In genomic region chr12:1605129-1606020, GRCh38 we compare ENCODE assay signal across 1 cellular context.
TF ChIP-seq lines count a peak whose summit lies in the region.

No MANE protein-coding gene starts in this region.

TF ChIP-seq in K562, 482 proteins besides CTCF, POLR2A, EP300 and RAD21 (continued from another document and continues in another):
- no peak for TF ChIP-seq HCFC1 (IDR thresholded peaks at IDR 0.05; ENCODE audit: low read depth, low read length)
- TF ChIP-seq, protein P1, sequence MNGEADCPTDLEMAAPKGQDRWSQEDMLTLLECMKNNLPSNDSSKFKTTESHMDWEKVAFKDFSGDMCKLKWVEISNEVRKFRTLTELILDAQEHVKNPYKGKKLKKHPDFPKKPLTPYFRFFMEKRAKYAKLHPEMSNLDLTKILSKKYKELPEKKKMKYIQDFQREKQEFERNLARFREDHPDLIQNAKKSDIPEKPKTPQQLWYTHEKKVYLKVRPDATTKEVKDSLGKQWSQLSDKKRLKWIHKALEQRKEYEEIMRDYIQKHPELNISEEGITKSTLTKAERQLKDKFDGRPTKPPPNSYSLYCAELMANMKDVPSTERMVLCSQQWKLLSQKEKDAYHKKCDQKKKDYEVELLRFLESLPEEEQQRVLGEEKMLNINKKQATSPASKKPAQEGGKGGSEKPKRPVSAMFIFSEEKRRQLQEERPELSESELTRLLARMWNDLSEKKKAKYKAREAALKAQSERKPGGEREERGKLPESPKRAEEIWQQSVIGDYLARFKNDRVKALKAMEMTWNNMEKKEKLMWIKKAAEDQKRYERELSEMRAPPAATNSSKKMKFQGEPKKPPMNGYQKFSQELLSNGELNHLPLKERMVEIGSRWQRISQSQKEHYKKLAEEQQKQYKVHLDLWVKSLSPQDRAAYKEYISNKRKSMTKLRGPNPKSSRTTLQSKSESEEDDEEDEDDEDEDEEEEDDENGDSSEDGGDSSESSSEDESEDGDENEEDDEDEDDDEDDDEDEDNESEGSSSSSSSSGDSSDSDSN (IDR thresholded peaks at IDR 0.05; ENCODE audit: borderline replicate concordance in 1 of 2, low read depth in 2 of 2, low read length in 2 of 2) = no peak; a peak in 1 of 4 replicates
- peak in 1 of 2 experiments; percentile 83; a peak in 2 of 4 replicates for TF ChIP-seq HDAC1 (IDR thresholded peaks at IDR 0.05)
- TF ChIP-seq PCBP2 (IDR thresholded peaks at IDR 0.05; ENCODE audit: low read depth, low read length, poor library complexity, severe bottlenecking) = no peak
- no peak for TF ChIP-seq POLR2AphosphoS5 (IDR thresholded peaks at IDR 0.05; ENCODE audit: control insufficient read depth, insufficient read depth, low read depth, low read length)
- no peak; the same call in 1 of the 2 replicates for TF ChIP-seq SMARCC2 (IDR thresholded peaks at IDR 0.05; ENCODE audit: low read depth)
- TF ChIP-seq ZNF165 (CRISPR knock-in tag; IDR thresholded peaks at IDR 0.05; ENCODE audit: borderline replicate concordance) = no peak
- peak in 1 of 2 experiments; percentile 19; a peak in 2 of 4 replicates for TF ChIP-seq FOXK2 (conservative IDR thresholded peaks at IDR 0.05 in 1 of 2, IDR thresholded peaks at IDR 0.05 in 1 of 2; ENCODE audit: low read depth in 2 of 2)
- TF ChIP-seq LCOR (CRISPR knock-in tag; IDR thresholded peaks at IDR 0.05) = no peak
- peak in 1 of 2 experiments; percentile 32; a peak in 1 of 4 replicates for TF ChIP-seq RCOR1 (IDR thresholded peaks at IDR 0.05; ENCODE audit: borderline replicate concordance in 1 of 2, low read depth in 2 of 2, low read length in 2 of 2)
- TF ChIP-seq, protein P2, sequence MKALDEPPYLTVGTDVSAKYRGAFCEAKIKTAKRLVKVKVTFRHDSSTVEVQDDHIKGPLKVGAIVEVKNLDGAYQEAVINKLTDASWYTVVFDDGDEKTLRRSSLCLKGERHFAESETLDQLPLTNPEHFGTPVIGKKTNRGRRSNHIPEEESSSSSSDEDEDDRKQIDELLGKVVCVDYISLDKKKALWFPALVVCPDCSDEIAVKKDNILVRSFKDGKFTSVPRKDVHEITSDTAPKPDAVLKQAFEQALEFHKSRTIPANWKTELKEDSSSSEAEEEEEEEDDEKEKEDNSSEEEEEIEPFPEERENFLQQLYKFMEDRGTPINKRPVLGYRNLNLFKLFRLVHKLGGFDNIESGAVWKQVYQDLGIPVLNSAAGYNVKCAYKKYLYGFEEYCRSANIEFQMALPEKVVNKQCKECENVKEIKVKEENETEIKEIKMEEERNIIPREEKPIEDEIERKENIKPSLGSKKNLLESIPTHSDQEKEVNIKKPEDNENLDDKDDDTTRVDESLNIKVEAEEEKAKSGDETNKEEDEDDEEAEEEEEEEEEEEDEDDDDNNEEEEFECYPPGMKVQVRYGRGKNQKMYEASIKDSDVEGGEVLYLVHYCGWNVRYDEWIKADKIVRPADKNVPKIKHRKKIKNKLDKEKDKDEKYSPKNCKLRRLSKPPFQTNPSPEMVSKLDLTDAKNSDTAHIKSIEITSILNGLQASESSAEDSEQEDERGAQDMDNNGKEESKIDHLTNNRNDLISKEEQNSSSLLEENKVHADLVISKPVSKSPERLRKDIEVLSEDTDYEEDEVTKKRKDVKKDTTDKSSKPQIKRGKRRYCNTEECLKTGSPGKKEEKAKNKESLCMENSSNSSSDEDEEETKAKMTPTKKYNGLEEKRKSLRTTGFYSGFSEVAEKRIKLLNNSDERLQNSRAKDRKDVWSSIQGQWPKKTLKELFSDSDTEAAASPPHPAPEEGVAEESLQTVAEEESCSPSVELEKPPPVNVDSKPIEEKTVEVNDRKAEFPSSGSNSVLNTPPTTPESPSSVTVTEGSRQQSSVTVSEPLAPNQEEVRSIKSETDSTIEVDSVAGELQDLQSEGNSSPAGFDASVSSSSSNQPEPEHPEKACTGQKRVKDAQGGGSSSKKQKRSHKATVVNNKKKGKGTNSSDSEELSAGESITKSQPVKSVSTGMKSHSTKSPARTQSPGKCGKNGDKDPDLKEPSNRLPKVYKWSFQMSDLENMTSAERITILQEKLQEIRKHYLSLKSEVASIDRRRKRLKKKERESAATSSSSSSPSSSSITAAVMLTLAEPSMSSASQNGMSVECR (CRISPR knock-in tag; IDR thresholded peaks at IDR 0.05) = no peak
- TF ChIP-seq PRPF4 (IDR thresholded peaks at IDR 0.05; ENCODE audit: insufficient read depth, low read depth, low read length, poor library complexity, severe bottlenecking) = no peak
- 0 out of 2 replicates have a peak, but pooled peaks have one; percentile 34 for TF ChIP-seq ZNF175 (CRISPR knock-in tag; IDR thresholded peaks at IDR 0.05; ENCODE audit: low read depth)
- TF ChIP-seq NUFIP1 (IDR thresholded peaks at IDR 0.05; ENCODE audit: partially characterized antibody) = no peak
- no peak for TF ChIP-seq MECOM (CRISPR knock-in tag; IDR thresholded peaks at IDR 0.05)
- no peak for TF ChIP-seq PHF21A (IDR thresholded peaks at IDR 0.05; ENCODE audit: borderline replicate concordance, low read depth)
- TF ChIP-seq, protein P3, sequence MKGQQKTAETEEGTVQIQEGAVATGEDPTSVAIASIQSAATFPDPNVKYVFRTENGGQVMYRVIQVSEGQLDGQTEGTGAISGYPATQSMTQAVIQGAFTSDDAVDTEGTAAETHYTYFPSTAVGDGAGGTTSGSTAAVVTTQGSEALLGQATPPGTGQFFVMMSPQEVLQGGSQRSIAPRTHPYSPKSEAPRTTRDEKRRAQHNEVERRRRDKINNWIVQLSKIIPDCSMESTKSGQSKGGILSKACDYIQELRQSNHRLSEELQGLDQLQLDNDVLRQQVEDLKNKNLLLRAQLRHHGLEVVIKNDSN (CRISPR knock-in tag; IDR thresholded peaks at IDR 0.05) = no peak
- no peak for TF ChIP-seq FUS (optimal IDR thresholded peaks at IDR 0.05; ENCODE audit: low read depth, low read length)
- TF ChIP-seq TAF7 (tag; IDR thresholded peaks at IDR 0.05) = peak; percentile 44; the same call in 1 of the 2 replicates
- peak; percentile 38; the same call in 1 of the 2 replicates for TF ChIP-seq SMC3 (conservative IDR thresholded peaks at IDR 0.05; ENCODE audit: insufficient read depth, low read depth, low read length)
- TF ChIP-seq PREB (CRISPR knock-in tag; IDR thresholded peaks at IDR 0.05) = no peak
- 0 out of 2 replicates have a peak, but pooled peaks have one; percentile 16 for TF ChIP-seq BCOR (IDR thresholded peaks at IDR 0.05)
- TF ChIP-seq MEIS2 (IDR thresholded peaks at IDR 0.05; ENCODE audit: partially characterized antibody) = no peak
- TF ChIP-seq PTRF (tag; IDR thresholded peaks at IDR 0.05) = no peak
- TF ChIP-seq ZNF217 (CRISPR knock-in tag; IDR thresholded peaks at IDR 0.05) = no peak
- no peak for TF ChIP-seq BACH1 (tag; IDR thresholded peaks at IDR 0.05)
- TF ChIP-seq MXD1 (CRISPR knock-in tag; IDR thresholded peaks at IDR 0.05; ENCODE audit: borderline replicate concordance, poor library complexity, severe bottlenecking) = no peak
- no peak for TF ChIP-seq SIRT6 (IDR thresholded peaks at IDR 0.05; ENCODE audit: low read depth, low read length)
- no peak for TF ChIP-seq ZNF695 (CRISPR knock-in tag; IDR thresholded peaks at IDR 0.05)
- TF ChIP-seq SRSF3 (IDR thresholded peaks at IDR 0.05; ENCODE audit: insufficient read depth, low read length) = no peak
- no peak for TF ChIP-seq COPS2 (conservative IDR thresholded peaks at IDR 0.05)
- peak; percentile 41; the same call in 1 of the 2 replicates for TF ChIP-seq PHF8 (IDR thresholded peaks at IDR 0.05; ENCODE audit: borderline replicate concordance, low read length)
- TF ChIP-seq MAFG (tag; conservative IDR thresholded peaks at IDR 0.05) = peak; percentile 64
- no peak for TF ChIP-seq VEZF1 (CRISPR knock-in tag; IDR thresholded peaks at IDR 0.05)
- TF ChIP-seq NFXL1 (CRISPR knock-in tag; IDR thresholded peaks at IDR 0.05) = no peak
- TF ChIP-seq, protein P4, sequence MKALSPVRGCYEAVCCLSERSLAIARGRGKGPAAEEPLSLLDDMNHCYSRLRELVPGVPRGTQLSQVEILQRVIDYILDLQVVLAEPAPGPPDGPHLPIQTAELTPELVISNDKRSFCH (CRISPR knock-in tag; IDR thresholded peaks at IDR 0.05) = no peak
- TF ChIP-seq, protein P4 (tag; IDR thresholded peaks at IDR 0.05) = peak; percentile 43; the same call in 1 of the 2 replicates
- TF ChIP-seq ATF3 (IDR thresholded peaks at IDR 0.05) = no peak
- no peak for TF ChIP-seq ATF3 (CRISPR knock-in tag; conservative IDR thresholded peaks at IDR 0.05)
- no peak for TF ChIP-seq CREBBP (IDR thresholded peaks at IDR 0.05; ENCODE audit: low read depth, low read length)
- TF ChIP-seq, protein P5, sequence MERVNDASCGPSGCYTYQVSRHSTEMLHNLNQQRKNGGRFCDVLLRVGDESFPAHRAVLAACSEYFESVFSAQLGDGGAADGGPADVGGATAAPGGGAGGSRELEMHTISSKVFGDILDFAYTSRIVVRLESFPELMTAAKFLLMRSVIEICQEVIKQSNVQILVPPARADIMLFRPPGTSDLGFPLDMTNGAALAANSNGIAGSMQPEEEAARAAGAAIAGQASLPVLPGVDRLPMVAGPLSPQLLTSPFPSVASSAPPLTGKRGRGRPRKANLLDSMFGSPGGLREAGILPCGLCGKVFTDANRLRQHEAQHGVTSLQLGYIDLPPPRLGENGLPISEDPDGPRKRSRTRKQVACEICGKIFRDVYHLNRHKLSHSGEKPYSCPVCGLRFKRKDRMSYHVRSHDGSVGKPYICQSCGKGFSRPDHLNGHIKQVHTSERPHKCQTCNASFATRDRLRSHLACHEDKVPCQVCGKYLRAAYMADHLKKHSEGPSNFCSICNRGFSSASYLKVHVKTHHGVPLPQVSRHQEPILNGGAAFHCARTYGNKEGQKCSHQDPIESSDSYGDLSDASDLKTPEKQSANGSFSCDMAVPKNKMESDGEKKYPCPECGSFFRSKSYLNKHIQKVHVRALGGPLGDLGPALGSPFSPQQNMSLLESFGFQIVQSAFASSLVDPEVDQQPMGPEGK (CRISPR knock-in tag; IDR thresholded peaks at IDR 0.05; ENCODE audit: borderline replicate concordance) = no peak
- TF ChIP-seq HMGXB4 (CRISPR knock-in tag; IDR thresholded peaks at IDR 0.05) = no peak
- no peak for TF ChIP-seq ZNF780A (CRISPR knock-in tag; IDR thresholded peaks at IDR 0.05)
- TF ChIP-seq E2F4 (CRISPR knock-in tag; IDR thresholded peaks at IDR 0.05; ENCODE audit: low read depth) = no peak
- no peak for TF ChIP-seq SIN3A (IDR thresholded peaks at IDR 0.05; ENCODE audit: borderline replicate concordance in 2 of 2, control insufficient read depth in 1 of 2, low read depth in 2 of 2, low read length in 2 of 2)
